In the genomic region with DNA sequence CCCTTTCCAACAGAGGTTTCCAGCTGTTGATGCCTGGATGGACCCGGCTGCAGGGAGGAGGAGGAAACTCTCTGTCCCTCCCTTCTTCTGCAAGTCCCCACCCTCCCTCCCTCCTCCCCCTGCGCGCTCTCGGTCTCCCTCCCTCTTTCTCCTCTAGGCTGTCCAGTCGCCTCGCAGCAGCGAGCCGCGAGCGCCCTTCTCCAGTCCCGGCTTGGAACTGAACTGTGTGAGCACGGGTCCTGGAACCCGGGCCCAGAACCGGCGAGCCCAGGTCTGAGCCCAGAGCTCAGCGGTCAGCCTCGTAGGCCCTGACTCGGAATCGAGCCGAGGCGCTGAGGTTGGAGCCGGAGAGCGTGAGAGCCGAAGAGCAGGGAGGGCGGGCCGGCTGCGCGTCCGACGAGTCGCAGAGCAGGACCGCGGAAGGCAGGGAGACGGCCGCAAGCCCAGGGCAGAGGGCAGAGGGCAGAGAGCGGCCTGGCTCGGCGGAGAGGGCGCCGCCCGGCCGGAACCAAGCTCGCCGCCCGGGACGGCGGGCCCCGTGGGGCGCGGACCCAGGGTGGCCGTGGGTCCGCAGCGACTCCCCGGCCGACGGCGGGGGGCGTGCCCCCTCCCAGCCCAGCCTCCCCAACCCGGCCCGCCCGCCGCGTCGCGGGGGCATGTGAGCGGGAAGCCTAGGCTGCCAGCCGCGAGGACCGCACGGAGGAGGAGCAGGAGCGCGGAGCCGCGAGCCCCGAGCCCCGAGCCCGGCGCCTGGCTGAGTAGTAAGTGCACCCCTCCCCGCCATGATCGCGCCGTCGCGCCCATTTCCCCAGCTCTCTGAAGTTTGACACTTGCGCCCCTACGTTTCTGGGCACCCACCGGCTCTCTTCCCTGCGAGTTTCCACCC, we compare ENCODE assay signal across 1 cellular context.
TF ChIP-seq lines count a peak whose summit lies in the region.

Gene SOX13, plus strand, starts transcription at position 165 of the 886 bp plus-strand sequence. CDS start 39,801 bp downstream, outside the sequence.

TF ChIP-seq in HepG2, 621 proteins besides CTCF, POLR2A, EP300 and RAD21 (continued from another document and continues in another):
- TF ChIP-seq ZBTB40 (IDR thresholded peaks at IDR 0.05) = no peak
- 0 out of 2 replicates have a peak, but pooled peaks have one; percentile 65 for TF ChIP-seq ZBTB40 (CRISPR knock-in tag; IDR thresholded peaks at IDR 0.05)
- no peak for TF ChIP-seq FOXJ3 (CRISPR knock-in tag; IDR thresholded peaks at IDR 0.05; ENCODE audit: borderline replicate concordance)
- TF ChIP-seq ZFP62 (CRISPR knock-in tag; IDR thresholded peaks at IDR 0.05) = no peak
- peak; percentile 96 for TF ChIP-seq PHF8 (CRISPR knock-in tag; IDR thresholded peaks at IDR 0.05)
- TF ChIP-seq ELF3 (CRISPR knock-in tag; IDR thresholded peaks at IDR 0.05) = peak; percentile 37; the same call in 1 of the 2 replicates
- no peak for TF ChIP-seq HNRNPH1 (optimal IDR thresholded peaks at IDR 0.05; ENCODE audit: low read depth, low read length)
- TF ChIP-seq ZNF768 (CRISPR knock-in tag; IDR thresholded peaks at IDR 0.05) = peak; percentile 51; the same call in 1 of the 2 replicates
- no peak for TF ChIP-seq SOX6 (IDR thresholded peaks at IDR 0.05)
- TF ChIP-seq SOX6 (CRISPR knock-in tag; IDR thresholded peaks at IDR 0.05) = peak; percentile 60; the same call in 1 of the 2 replicates
- peak; percentile 51; the same call in 1 of the 2 replicates for TF ChIP-seq GPN1 (CRISPR knock-in tag; IDR thresholded peaks at IDR 0.05; ENCODE audit: borderline replicate concordance)
- TF ChIP-seq ZSCAN21 (CRISPR knock-in tag; IDR thresholded peaks at IDR 0.05; ENCODE audit: borderline replicate concordance) = peak; percentile 32; the same call in 1 of the 2 replicates
- no peak for TF ChIP-seq CENPBD1 (CRISPR knock-in tag; IDR thresholded peaks at IDR 0.05; ENCODE audit: borderline replicate concordance, low read depth)
- TF ChIP-seq ZNF816 (CRISPR knock-in tag; IDR thresholded peaks at IDR 0.05; ENCODE audit: borderline replicate concordance) = no peak
- no peak for TF ChIP-seq CBX2 (IDR thresholded peaks at IDR 0.05; ENCODE audit: low read depth, low read length)
- TF ChIP-seq CBX2 (CRISPR knock-in tag; IDR thresholded peaks at IDR 0.05; ENCODE audit: low read depth) = 0 out of 2 replicates have a peak, but pooled peaks have one; percentile 26
- 0 out of 2 replicates have a peak, but pooled peaks have one; percentile 58 for TF ChIP-seq PPARG (CRISPR knock-in tag; conservative IDR thresholded peaks at IDR 0.05)
- TF ChIP-seq, protein P1, sequence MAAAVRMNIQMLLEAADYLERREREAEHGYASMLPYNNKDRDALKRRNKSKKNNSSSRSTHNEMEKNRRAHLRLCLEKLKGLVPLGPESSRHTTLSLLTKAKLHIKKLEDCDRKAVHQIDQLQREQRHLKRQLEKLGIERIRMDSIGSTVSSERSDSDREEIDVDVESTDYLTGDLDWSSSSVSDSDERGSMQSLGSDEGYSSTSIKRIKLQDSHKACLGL (CRISPR knock-in tag; IDR thresholded peaks at IDR 0.05) = 0 out of 2 replicates have a peak, but pooled peaks have one; percentile 68
- TF ChIP-seq HOXA5 (CRISPR knock-in tag; IDR thresholded peaks at IDR 0.05) = no peak; the same call in 1 of the 2 replicates
- TF ChIP-seq REXO4 (CRISPR knock-in tag; IDR thresholded peaks at IDR 0.05; ENCODE audit: borderline replicate concordance) = no peak
- TF ChIP-seq ZNF564 (CRISPR knock-in tag; IDR thresholded peaks at IDR 0.05) = peak; percentile 70; the same call in 1 of the 2 replicates
- no peak; the same call in 1 of the 2 replicates for TF ChIP-seq ZSCAN22 (CRISPR knock-in tag; IDR thresholded peaks at IDR 0.05)
- no peak for TF ChIP-seq ZNF496 (CRISPR knock-in tag; IDR thresholded peaks at IDR 0.05; ENCODE audit: insufficient replicate concordance)
- TF ChIP-seq ZNF230 (CRISPR knock-in tag; IDR thresholded peaks at IDR 0.05) = 0 out of 2 replicates have a peak, but pooled peaks have one; percentile 22
- TF ChIP-seq NR2F6 (IDR thresholded peaks at IDR 0.05) = no peak
- peak; percentile 66; the same call in 1 of the 2 replicates for TF ChIP-seq NR2F6 (CRISPR knock-in tag; IDR thresholded peaks at IDR 0.05)
- peak; percentile 50; the same call in 1 of the 2 replicates for TF ChIP-seq AHR (CRISPR knock-in tag; IDR thresholded peaks at IDR 0.05)
- no peak for TF ChIP-seq ZBTB42 (CRISPR knock-in tag; IDR thresholded peaks at IDR 0.05)
- no peak for TF ChIP-seq DMTF1 (CRISPR knock-in tag; IDR thresholded peaks at IDR 0.05)
- TF ChIP-seq FOXC1 (CRISPR knock-in tag; IDR thresholded peaks at IDR 0.05; ENCODE audit: borderline replicate concordance) = peak; percentile 68; the same call in 1 of the 2 replicates
- 0 out of 2 replicates have a peak, but pooled peaks have one; percentile 16 for TF ChIP-seq GATAD1 (CRISPR knock-in tag; IDR thresholded peaks at IDR 0.05)
- peak; percentile 73 for TF ChIP-seq SMAD3 (CRISPR knock-in tag; IDR thresholded peaks at IDR 0.05)
- no peak for TF ChIP-seq EEA1 (CRISPR knock-in tag; IDR thresholded peaks at IDR 0.05; ENCODE audit: borderline replicate concordance)
- no peak for TF ChIP-seq ZNF75D (CRISPR knock-in tag; IDR thresholded peaks at IDR 0.05; ENCODE audit: borderline replicate concordance)
- no peak for TF ChIP-seq MTF1 (CRISPR knock-in tag; IDR thresholded peaks at IDR 0.05)
- no peak for TF ChIP-seq CEBPZ (IDR thresholded peaks at IDR 0.05; ENCODE audit: low read length)
- TF ChIP-seq, protein P2, sequence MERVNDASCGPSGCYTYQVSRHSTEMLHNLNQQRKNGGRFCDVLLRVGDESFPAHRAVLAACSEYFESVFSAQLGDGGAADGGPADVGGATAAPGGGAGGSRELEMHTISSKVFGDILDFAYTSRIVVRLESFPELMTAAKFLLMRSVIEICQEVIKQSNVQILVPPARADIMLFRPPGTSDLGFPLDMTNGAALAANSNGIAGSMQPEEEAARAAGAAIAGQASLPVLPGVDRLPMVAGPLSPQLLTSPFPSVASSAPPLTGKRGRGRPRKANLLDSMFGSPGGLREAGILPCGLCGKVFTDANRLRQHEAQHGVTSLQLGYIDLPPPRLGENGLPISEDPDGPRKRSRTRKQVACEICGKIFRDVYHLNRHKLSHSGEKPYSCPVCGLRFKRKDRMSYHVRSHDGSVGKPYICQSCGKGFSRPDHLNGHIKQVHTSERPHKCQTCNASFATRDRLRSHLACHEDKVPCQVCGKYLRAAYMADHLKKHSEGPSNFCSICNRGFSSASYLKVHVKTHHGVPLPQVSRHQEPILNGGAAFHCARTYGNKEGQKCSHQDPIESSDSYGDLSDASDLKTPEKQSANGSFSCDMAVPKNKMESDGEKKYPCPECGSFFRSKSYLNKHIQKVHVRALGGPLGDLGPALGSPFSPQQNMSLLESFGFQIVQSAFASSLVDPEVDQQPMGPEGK (CRISPR knock-in tag; IDR thresholded peaks at IDR 0.05) = peak; percentile 44; the same call in 1 of the 2 replicates
- TF ChIP-seq ETV6 (CRISPR knock-in tag; conservative IDR thresholded peaks at IDR 0.05) = no peak
- peak; percentile 88 for TF ChIP-seq KDM3A (CRISPR knock-in tag; IDR thresholded peaks at IDR 0.05; ENCODE audit: low read depth)
- TF ChIP-seq, protein P3, sequence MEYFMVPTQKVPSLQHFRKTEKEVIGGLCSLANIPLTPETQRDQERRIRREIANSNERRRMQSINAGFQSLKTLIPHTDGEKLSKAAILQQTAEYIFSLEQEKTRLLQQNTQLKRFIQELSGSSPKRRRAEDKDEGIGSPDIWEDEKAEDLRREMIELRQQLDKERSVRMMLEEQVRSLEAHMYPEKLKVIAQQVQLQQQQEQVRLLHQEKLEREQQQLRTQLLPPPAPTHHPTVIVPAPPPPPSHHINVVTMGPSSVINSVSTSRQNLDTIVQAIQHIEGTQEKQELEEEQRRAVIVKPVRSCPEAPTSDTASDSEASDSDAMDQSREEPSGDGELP (IDR thresholded peaks at IDR 0.05; ENCODE audit: borderline replicate concordance, low read depth) = no peak
